1 cellular context compared by ENCODE assay signal in genomic region chr19:29634731-29635130, GRCh38.
TF ChIP-seq lines count a peak whose summit lies in the region.

No MANE protein-coding gene starts in this region.

TF ChIP-seq in H1, 55 proteins besides CTCF, POLR2A, EP300 and RAD21:
- TF ChIP-seq USF2 (IDR thresholded peaks at IDR 0.05; ENCODE audit: low read length) (no peak), TBP (IDR thresholded peaks at IDR 0.05; ENCODE audit: low read depth, low read length) (no peak), CTBP2 (IDR thresholded peaks at IDR 0.05; ENCODE audit: borderline replicate concordance, insufficient read depth, insufficient read length, low read length) (no peak), TAF1 (IDR thresholded peaks at IDR 0.05; ENCODE audit: low read depth, low read length) (no peak), POLR2AphosphoS5 (IDR thresholded peaks at IDR 0.05; ENCODE audit: low read depth, low read length) (no peak), CEBPB (IDR thresholded peaks at IDR 0.05; ENCODE audit: low read depth, low read length) (no peak), SAP30 (IDR thresholded peaks at IDR 0.05; ENCODE audit: insufficient read depth, insufficient replicate concordance, low read length) (no peak)
- TF ChIP-seq, protein P1, sequence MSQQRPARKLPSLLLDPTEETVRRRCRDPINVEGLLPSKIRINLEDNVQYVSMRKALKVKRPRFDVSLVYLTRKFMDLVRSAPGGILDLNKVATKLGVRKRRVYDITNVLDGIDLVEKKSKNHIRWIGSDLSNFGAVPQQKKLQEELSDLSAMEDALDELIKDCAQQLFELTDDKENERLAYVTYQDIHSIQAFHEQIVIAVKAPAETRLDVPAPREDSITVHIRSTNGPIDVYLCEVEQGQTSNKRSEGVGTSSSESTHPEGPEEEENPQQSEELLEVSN (IDR thresholded peaks at IDR 0.05): no peak
TF ChIP-seq in H1: peak in this region for 0.
